13 cellular contexts compared by ENCODE assay signal in genomic region chr12:3456809-3457208, GRCh38. TPM values are rescaled to one million over a fixed set of nuclear protein-coding genes. Genes with fewer than 3 reads are reported as not detected.
DNase-seq lines count a peak whose midpoint lies in the region; ATAC-seq lines count a peak whose summit lies in the region.
"Had no signal": no experiment of that assay in that cellular context is flagged by ENCODE, and none has a peak within 500 bp of the region (broad histone marks: within the 10 kb centered on the region; RNA-seq: fewer than 3 reads in every experiment).

No MANE protein-coding gene starts in this region.

- H3K27me3 ChIP-seq in MG63 = no peaks in the 10 kb centered on the region

- H3K4me3 ChIP-seq in MG63 = no peak overlapping the region
- H3K4me3 ChIP-seq: A549 had no signal

- no peaks in the 10 kb centered on the region for H3K9me3 ChIP-seq in MG63
- H3K9me3 ChIP-seq: A549 had no signal

- ATAC-seq in HG02973 (IDR thresholded peaks at IDR 0.05; ENCODE audit: unreplicated experiment) (no peak), HG03460 (IDR thresholded peaks at IDR 0.05; ENCODE audit: unreplicated experiment) (no peak)
- ATAC-seq: activated CD4-positive, CD25-positive, alpha-beta regulatory T cell treated with anti-CD3 and anti-CD28 coated beads, Interleukin-2, amount 50 U/mL, for 24 hours; stimulated activated effector memory CD8-positive, alpha-beta T cell treated with anti-CD3 and anti-CD28 coated beads, Interleukin-12 subunit alpha, Interleukin-12 subunit beta, amount 100 ng/mL, for 72 hours had no signal

- DNase-seq in NCI-H2081 (lab: John Stamatoyannopoulos, UW) (peak; percentile 40 to 75), NCI-H2081 treated with DMSO at 0.1 percent for 48 hours (lab: John Stamatoyannopoulos, UW) (no peak), NCI-H2107 (lab: John Stamatoyannopoulos, UW) (peak; percentile 82), SW480 (ENCODE audit: low spot score) (peak; percentile 78), pons (ENCODE audit: low spot score) (peak; percentile 8), MG63 (no peak)
- DNase-seq: GOT3 had no signal

- H3K36me3 ChIP-seq in MG63 = no peaks in the 10 kb centered on the region

RNA-seq across cellular contexts. Expression of gene PRMT8, which starts 34.2 kb away (rescaled TPM):
- not detected in 2 replicates for total RNA-seq in MG63 (2014; rRNA removed; shearing (Covaris generic); ENCODE audit: low replicate concordance)
- total RNA-seq: kidney epithelial cell had no signal

Comparison
In these comparisons a context has a peak if more than half of its experiments do, and no peak if none do; other contexts are left out.
1. DNase-seq: peak in NCI-H2081 (2 of 2), NCI-H2107 (single experiment), SW480 (single experiment) and pons (single experiment); none in NCI-H2081 treated with DMSO at 0.1 percent for 48 hours (single experiment) and MG63 (single experiment).